ENCODE assay signal across 14 cellular contexts in the genomic region with DNA sequence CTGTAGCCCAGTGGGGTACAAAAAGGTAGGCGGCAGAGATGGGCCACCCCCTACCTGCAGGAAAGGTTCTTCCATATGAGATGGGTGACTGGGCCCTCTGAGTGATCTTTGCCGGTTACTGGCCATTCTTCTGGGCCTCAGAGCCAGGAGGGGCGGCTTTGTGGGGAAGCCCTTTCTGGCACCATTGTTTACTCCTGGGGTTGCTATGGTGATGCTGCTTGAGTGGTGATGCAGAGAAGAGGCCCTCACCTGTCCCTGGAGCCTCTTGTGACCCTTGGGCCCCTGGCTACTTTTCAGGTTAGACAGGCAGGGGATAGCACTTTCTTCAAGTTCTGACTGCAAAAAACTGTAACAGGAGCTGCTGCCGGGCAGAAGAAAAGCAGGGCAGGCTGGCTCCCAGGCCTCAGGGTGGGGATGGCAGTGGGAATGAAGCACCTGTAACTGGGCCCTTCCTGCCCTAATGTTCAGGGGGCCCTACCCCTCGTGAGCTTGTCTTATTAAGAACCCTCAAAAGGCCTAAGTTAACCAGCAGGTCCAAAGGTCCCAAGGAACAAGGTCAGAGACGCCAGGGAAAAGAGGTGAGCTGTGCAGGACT. TPM values are rescaled to one million over a fixed set of nuclear protein-coding genes. Genes with fewer than 3 reads are reported as not detected.
DNase-seq lines count a peak whose midpoint lies in the region; ATAC-seq and TF ChIP-seq lines count a peak whose summit lies in the region.
"Had no signal": no experiment of that assay in that cellular context is flagged by ENCODE, and none has a peak within 500 bp of the region (broad histone marks: within the 10 kb centered on the region; RNA-seq: fewer than 3 reads in every experiment).

Gene TEX52, minus strand, starts transcription at position 139 of the 595 bp plus-strand sequence. Its CDS starts 13 bp downstream, at position 126.

- H3K36me3 ChIP-seq in GM23338 (ENCODE audit: insufficient read depth): peaks cover 22% of the 10 kb centered on the region
- H3K36me3 ChIP-seq in NT2/D1 (ENCODE audit: insufficient read depth, insufficient read length, low read length): peaks cover 54% of the 10 kb centered on the region
- no peaks in the 10 kb centered on the region for H3K36me3 ChIP-seq in ascending aorta

- peaks cover 26% of the 10 kb centered on the region for H3K27me3 Mint-ChIP-seq in GM23338 (ENCODE audit: insufficient read depth, low read depth, poor library complexity)

- no peak within 1 kb of the TSS for H3K4me3 Mint-ChIP-seq in GM23338

- TF ChIP-seq CTCF in GM23338 (conservative IDR thresholded peaks at IDR 0.05; ENCODE audit: low read depth in 2 of 2): no peak
- TF ChIP-seq CTCF in ascending aorta (IDR thresholded peaks at IDR 0.05): no peak

- H3K9me2 ChIP-seq in GM23338 (ENCODE audit: insufficient read depth): no peaks in the 10 kb centered on the region

- ATAC-seq in GM23338 (peak; percentile 53), GM19324 (IDR thresholded peaks at IDR 0.05; ENCODE audit: low FRiP score, unreplicated experiment) (no peak)

- 0 out of 2 replicates have a peak, but pooled peaks cover 7% of the 10 kb centered on the region for H3F3A ChIP-seq in GM23338 (replicated peaks; ENCODE audit: low read depth)

- intact Hi-C loops in ascending aorta (cut with DNase I): no loop called here

- H3K4me2 ChIP-seq in GM23338: 0 out of 2 replicates have a peak within 1 kb of the TSS, but pooled peaks have one; percentile 57

- H3K9me3 ChIP-seq in NT2/D1 (ENCODE audit: insufficient read depth, low read length): no peaks in the 10 kb centered on the region
- H3K9me3 ChIP-seq in ascending aorta: no peaks in the 10 kb centered on the region
- H3K9me3 ChIP-seq: psoas muscle had no signal

- H3K27ac ChIP-seq in GM23338 (ENCODE audit: low read depth) (no peak within 1 kb of the TSS), ascending aorta (no peak within 1 kb of the TSS)
- H3K27ac ChIP-seq: psoas muscle had no signal

- H3K79me2 ChIP-seq in GM23338 (replicated peaks; ENCODE audit: insufficient read depth): no peaks in the 10 kb centered on the region

- peak within 1 kb of the TSS; percentile 44; the same call in 1 of the 2 replicates for H3K27ac Mint-ChIP-seq in GM23338

- H3K9ac ChIP-seq in NT2/D1 (ENCODE audit: insufficient read length, low read depth): peak within 1 kb of the TSS; percentile 13

- no peaks in the 10 kb centered on the region for H3K27me3 ChIP-seq in GM23338 (ENCODE audit: insufficient read depth)
- H3K27me3 ChIP-seq in NT2/D1 (ENCODE audit: insufficient read depth, insufficient read length): no peaks in the 10 kb centered on the region
- no peaks in the 10 kb centered on the region for H3K27me3 ChIP-seq in ascending aorta

- peaks cover 8% of the 10 kb centered on the region; the same call in 1 of the 2 replicates for H3K4me1 ChIP-seq in GM23338 (ENCODE audit: insufficient read depth)
- H3K4me1 ChIP-seq in NT2/D1 (ENCODE audit: insufficient read depth, insufficient read length): peaks cover 20% of the 10 kb centered on the region
- peaks cover 0 to 2% of the 10 kb centered on the region in 2 donors for H3K4me1 ChIP-seq in ascending aorta

- H3K36me3 Mint-ChIP-seq in GM23338 (ENCODE audit: low read depth): peaks cover 41% of the 10 kb centered on the region

- peaks cover 18% of the 10 kb centered on the region for H3K4me1 Mint-ChIP-seq in GM23338

- DNase-seq in COLO668 (lab: John Stamatoyannopoulos, UW; ENCODE audit: unreplicated experiment): peak; percentile 36
- peak; percentile 87 for DNase-seq in GM23338 (ENCODE audit: low spot score)
- no peak for DNase-seq in NT2/D1 (ENCODE audit: low read depth, low spot score)
- peak; percentile 72 for DNase-seq in iPS-NIHi11 (ENCODE audit: low spot score)
- DNase-seq in ascending aorta (ENCODE audit: low spot score in 2 of 2): no peak
- DNase-seq in activated gamma-delta T cell (lab: John Stamatoyannopoulos, UW): no peak
- DNase-seq in HPDE6-E6E7 (ENCODE audit: extremely low spot score): no peak
- DNase-seq: caudate nucleus, midbrain, NCI-H446 treated with DMSO at 0.1 percent for 48 hours, psoas muscle, SIG-M5 had no signal

- no peaks in the 10 kb centered on the region for H3K9me3 Mint-ChIP-seq in GM23338

- H4K20me1 ChIP-seq in GM23338 (replicated peaks; ENCODE audit: insufficient read depth): peaks cover 9% of the 10 kb centered on the region; the same call in 1 of the 2 replicates

- H2AFZ ChIP-seq in GM23338: no peak within 1 kb of the TSS

- H3K4me3 ChIP-seq in GM23338: no peak within 1 kb of the TSS
- no peak within 1 kb of the TSS for H3K4me3 ChIP-seq in NT2/D1 (ENCODE audit: insufficient read length, low read depth)
- H3K4me3 ChIP-seq in ascending aorta: no peak within 1 kb of the TSS
- H3K4me3 ChIP-seq: psoas muscle had no signal

TF ChIP-seq in GM23338, 12 proteins besides CTCF, POLR2A, EP300 and RAD21:
- TF ChIP-seq STAT1 (IDR thresholded peaks at IDR 0.05; ENCODE audit: unreplicated experiment) (no peak), ZNF331 (CRISPR knock-in tag; IDR thresholded peaks at IDR 0.05; ENCODE audit: low read depth) (no peak)
- TF ChIP-seq, protein P1, sequence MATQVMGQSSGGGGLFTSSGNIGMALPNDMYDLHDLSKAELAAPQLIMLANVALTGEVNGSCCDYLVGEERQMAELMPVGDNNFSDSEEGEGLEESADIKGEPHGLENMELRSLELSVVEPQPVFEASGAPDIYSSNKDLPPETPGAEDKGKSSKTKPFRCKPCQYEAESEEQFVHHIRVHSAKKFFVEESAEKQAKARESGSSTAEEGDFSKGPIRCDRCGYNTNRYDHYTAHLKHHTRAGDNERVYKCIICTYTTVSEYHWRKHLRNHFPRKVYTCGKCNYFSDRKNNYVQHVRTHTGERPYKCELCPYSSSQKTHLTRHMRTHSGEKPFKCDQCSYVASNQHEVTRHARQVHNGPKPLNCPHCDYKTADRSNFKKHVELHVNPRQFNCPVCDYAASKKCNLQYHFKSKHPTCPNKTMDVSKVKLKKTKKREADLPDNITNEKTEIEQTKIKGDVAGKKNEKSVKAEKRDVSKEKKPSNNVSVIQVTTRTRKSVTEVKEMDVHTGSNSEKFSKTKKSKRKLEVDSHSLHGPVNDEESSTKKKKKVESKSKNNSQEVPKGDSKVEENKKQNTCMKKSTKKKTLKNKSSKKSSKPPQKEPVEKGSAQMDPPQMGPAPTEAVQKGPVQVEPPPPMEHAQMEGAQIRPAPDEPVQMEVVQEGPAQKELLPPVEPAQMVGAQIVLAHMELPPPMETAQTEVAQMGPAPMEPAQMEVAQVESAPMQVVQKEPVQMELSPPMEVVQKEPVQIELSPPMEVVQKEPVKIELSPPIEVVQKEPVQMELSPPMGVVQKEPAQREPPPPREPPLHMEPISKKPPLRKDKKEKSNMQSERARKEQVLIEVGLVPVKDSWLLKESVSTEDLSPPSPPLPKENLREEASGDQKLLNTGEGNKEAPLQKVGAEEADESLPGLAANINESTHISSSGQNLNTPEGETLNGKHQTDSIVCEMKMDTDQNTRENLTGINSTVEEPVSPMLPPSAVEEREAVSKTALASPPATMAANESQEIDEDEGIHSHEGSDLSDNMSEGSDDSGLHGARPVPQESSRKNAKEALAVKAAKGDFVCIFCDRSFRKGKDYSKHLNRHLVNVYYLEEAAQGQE (IDR thresholded peaks at IDR 0.05; ENCODE audit: unreplicated experiment): no peak
TF ChIP-seq in GM23338: peak in this region for 0.

RNA-seq across cellular contexts. Expression of gene TEX52, which starts in this region (rescaled TPM):
- total RNA-seq in GM23338 (2014; rRNA removed; shearing (Covaris generic)): not detected in 2 replicates
- polyA plus RNA-seq in GM23338 (2016; fragmentation: Nextera tagmentation; extraction: Ambion mirVana): not detected in 2 replicates
- total RNA-seq in ascending aorta: not detected
- total RNA-seq: epithelial cell of proximal tubule, psoas muscle had no signal
- polyA plus RNA-seq: psoas muscle had no signal

Comparison
In these comparisons a context has a peak if more than half of its experiments do, and no peak if none do; other contexts are left out.
1. Peak in DNase-seq, ATAC-seq and H3K4me2 ChIP-seq in GM23338; RNA of the gene not detected or under 1 TPM.
2. DNase-seq: peak in COLO668 (single experiment) and iPS-NIHi11 (single experiment); none in NT2/D1 (single experiment), ascending aorta (0 of 2), activated gamma-delta T cell (single experiment) and HPDE6-E6E7 (single experiment).